8 cellular contexts compared by ENCODE assay signal in genomic region chr19:4669723-4670480, GRCh38. TPM values are rescaled to one million over a fixed set of nuclear protein-coding genes. Genes with fewer than 3 reads are reported as not detected.
A peak's percentile ranks its signal among the peaks of the same experiment; 100 is the strongest.
DNase-seq lines count a peak whose midpoint lies in the region; ATAC-seq and TF ChIP-seq lines count a peak whose summit lies in the region.

MYDGF (minus strand) TSS chr19:4670342; CDS start chr19:4670334, 8 bp downstream.

- H3K27ac ChIP-seq in OCI-LY7 (ENCODE audit: low read depth, low read length, poor library complexity, severe bottlenecking) = peak within 1 kb of the TSS; percentile 29

- no peaks in the 10 kb centered on the region for H3K9me2 ChIP-seq in OCI-LY7 (ENCODE audit: insufficient read depth, low read length)

- intact Hi-C loops in OCI-LY7 (cut with micrococcal nuclease; ENCODE audit: unreplicated experiment) = loop anchor here (1.0 kb wide), 1 partner anchor 121 kb away; the partner anchor contains the start of gene FEM1A

- H3K4me2 ChIP-seq in OCI-LY7 (ENCODE audit: low read length) = peak within 1 kb of the TSS; percentile 97

- POLR2A ChIA-PET in OCI-LY7 (lab: Charles Lee) = interaction anchor here (0.6 kb wide), 1 partner anchor 262 kb away, joined by 5 read pairs; no protein-coding TSS in a partner anchor

- no peaks in the 10 kb centered on the region for H4K20me1 ChIP-seq in OCI-LY7 (ENCODE audit: insufficient read depth, low read length)

- no peaks in the 10 kb centered on the region for H3K9me3 Mint-ChIP-seq in IgD-negative memory B cell

- peaks cover 4 to 10% (median 6%) of the 10 kb centered on the region in 3 donors for H3K4me1 Mint-ChIP-seq in IgD-negative memory B cell

- peaks cover 31% of the 10 kb centered on the region for H3K36me3 ChIP-seq in OCI-LY7 (ENCODE audit: insufficient read depth, low read length)

- BruUV-seq in OCI-LY7 (replicated peaks; lab: Mats Ljungman, UMichigan) = no TSS peak

- TF ChIP-seq CTCF in OCI-LY7 (conservative IDR thresholded peaks at IDR 0.05; ENCODE audit: low read length) = no peak

- DNase-seq in CMK (ENCODE audit: low read depth) = peak; percentile 76
- peak; percentile 93 for DNase-seq in OCI-LY7 (ENCODE audit: low spot score)
- peak; percentile 96 for DNase-seq in activated CD8-positive, alpha-beta memory T cell treated with anti-CD3 and anti-CD28 coated beads, Interleukin-2, amount 50 U/mL, for 48 hours
- peak; percentile 98 for DNase-seq in epidermal melanocyte (ENCODE audit: insufficient read length, low spot score)
- DNase-seq in stimulated activated CD8-positive, alpha-beta memory T cell treated with anti-CD3 and anti-CD28 coated beads, Interleukin-2, amount 100 ng/mL, for 1 hour (ENCODE audit: low read depth in 2 of 2) = peak; percentile 83 to 89

- no peaks in the 10 kb centered on the region for H3K36me3 Mint-ChIP-seq in IgD-negative memory B cell

- H3K4me3 Mint-ChIP-seq in IgD-negative memory B cell = peak within 1 kb of the TSS; percentile 86 to 96 (median 90)

- H3K4me1 ChIP-seq in OCI-LY7 (ENCODE audit: insufficient read depth, low read length, poor library complexity, severe bottlenecking) (peaks cover 7% of the 10 kb centered on the region), mononuclear cell (ENCODE audit: insufficient read depth, low read length) (peaks cover 14% of the 10 kb centered on the region)

- peak within 1 kb of the TSS in 2 of 3 donors; percentile 25 to 83 for H3K27ac Mint-ChIP-seq in IgD-negative memory B cell

- H3K9me3 ChIP-seq in OCI-LY7 (ENCODE audit: low read length) (no peaks in the 10 kb centered on the region), mononuclear cell (ENCODE audit: low read depth, low read length) (no peaks in the 10 kb centered on the region)

- ATAC-seq in GM21390 (IDR thresholded peaks at IDR 0.05; ENCODE audit: unreplicated experiment) = peak; percentile 78

- H3K27me3 ChIP-seq in mononuclear cell (ENCODE audit: insufficient read depth, low read length) = no peaks in the 10 kb centered on the region

- no peaks in the 10 kb centered on the region for H3K27me3 Mint-ChIP-seq in IgD-negative memory B cell

- CTCF ChIA-PET in OCI-LY7 (lab: Charles Lee; ENCODE audit: unreplicated experiment) = no interaction called here

- H2AFZ ChIP-seq in OCI-LY7 (ENCODE audit: low read length) = peak within 1 kb of the TSS; percentile 68

- H3K79me2 ChIP-seq in OCI-LY7 (ENCODE audit: insufficient read depth, low read depth, low read length) = peaks cover 17% of the 10 kb centered on the region

- H3K4me3 ChIP-seq in OCI-LY7 (ENCODE audit: low read depth, low read length, poor library complexity, severe bottlenecking) (peak within 1 kb of the TSS; percentile 97), mononuclear cell (ENCODE audit: low read length) (peak within 1 kb of the TSS; percentile 57)

RNA-seq across cellular contexts. Expression of gene MYDGF, which starts in this region (rescaled TPM):
- 100 TPM for polyA plus RNA-seq in IgD-negative memory B cell
- total RNA-seq in OCI-LY7 (2014; rRNA removed; shearing (Covaris generic)) = 73.3 and 76.0 TPM in 2 replicates
- total RNA-seq in OCI-LY7 (2022) (65.0 and 77.3 TPM in 2 replicates), mononuclear cell (40.8 TPM)

Comparison
In these comparisons a context has a peak if more than half of its experiments do, and no peak if none do; other contexts are left out.
1. Peak in every context shown above with its lines: DNase-seq, ATAC-seq, H3K4me3 ChIP-seq and H3K27ac ChIP-seq.